ENCODE assay signal across 8 cellular contexts in the genomic region with DNA sequence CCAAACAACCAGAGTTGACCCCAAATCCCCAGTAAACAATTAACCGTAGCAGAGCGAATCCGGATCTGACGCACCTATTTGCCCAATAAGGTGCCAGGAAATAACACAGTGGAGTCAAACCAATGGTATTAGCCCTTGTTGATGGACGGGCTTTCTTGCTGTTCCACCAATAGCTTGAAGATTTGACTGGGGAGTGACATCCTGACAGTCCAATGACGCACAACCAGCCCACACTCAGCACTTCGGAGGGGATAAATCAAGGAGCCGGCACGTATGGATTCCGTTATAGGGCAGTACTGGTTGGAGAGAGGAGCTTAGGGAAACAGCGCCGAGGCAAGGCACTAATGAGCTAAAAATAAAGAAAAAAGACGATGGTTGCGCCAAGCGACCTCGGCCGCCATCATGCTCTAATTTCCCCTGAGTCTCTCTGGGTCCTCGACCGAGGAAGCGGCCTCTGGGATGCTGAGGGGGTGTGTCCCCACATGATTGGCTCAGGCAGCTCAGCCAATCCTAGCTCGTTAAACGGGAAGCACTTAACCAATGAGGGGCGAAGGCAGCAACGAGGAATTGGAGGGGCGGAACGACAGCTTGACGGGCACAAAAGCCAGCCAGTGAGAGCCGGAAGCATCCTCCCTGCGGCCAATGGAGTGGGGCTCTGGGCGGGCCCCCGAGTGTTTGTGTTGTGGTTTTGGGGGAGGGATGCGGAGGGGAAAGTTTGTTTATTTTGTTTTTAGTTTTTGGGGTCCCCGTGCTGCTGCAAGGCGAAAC. TPM values are rescaled to one million over a fixed set of nuclear protein-coding genes. Genes with fewer than 3 reads are reported as not detected.
DNase-seq lines count a peak whose midpoint lies in the region; ATAC-seq and TF ChIP-seq lines count a peak whose summit lies in the region.

No MANE protein-coding gene starts in this region.

- H3K4me3 ChIP-seq in fibroblast of pulmonary artery (replicated peaks; ENCODE audit: low read depth, low read length) = peak overlapping the region; percentile 89

- H3K9me3 ChIP-seq in ES-I3 (ENCODE audit: control insufficient read depth, insufficient read depth, low read length) (no peaks in the 10 kb centered on the region), H9 (ENCODE audit: control insufficient read depth, low read depth, low read length) (no peaks in the 10 kb centered on the region)

- no peaks in the 10 kb centered on the region for H3K36me3 ChIP-seq in ES-I3 (ENCODE audit: insufficient read depth, low read length)

- H2BK5ac ChIP-seq in H9 (ENCODE audit: insufficient read length, low read length) = no peak overlapping the region

- no peak overlapping the region for H3K56ac ChIP-seq in H9 (ENCODE audit: insufficient read length, low read depth, low read length)

- peak overlapping the region; percentile 82 for H2AFZ ChIP-seq in H9 (ENCODE audit: low read length)

- no peak overlapping the region for H2AK5ac ChIP-seq in H9 (ENCODE audit: insufficient read length, low read length)

- H3K9ac ChIP-seq in ES-I3 (ENCODE audit: low read depth, low read length) = peak overlapping the region; percentile 84
- peak overlapping the region; percentile 82 for H3K9ac ChIP-seq in H9 (ENCODE audit: extremely low read depth, insufficient read length, low read length)

- H2BK15ac ChIP-seq in H9 (ENCODE audit: low read depth, low read length) = no peak overlapping the region

- no peak for TF ChIP-seq CTCF in H9 (conservative IDR thresholded peaks at IDR 0.05)
- TF ChIP-seq CTCF in fibroblast of pulmonary artery (IDR thresholded peaks at IDR 0.05; ENCODE audit: low read length, missing control alignments) = no peak
- no peak for TF ChIP-seq CTCF in natural killer cell (IDR thresholded peaks at IDR 0.05)

- peak overlapping the region; percentile 53 for H3K4me2 ChIP-seq in H9 (ENCODE audit: insufficient read depth, insufficient read length, low read length)

- H3K9me3 Mint-ChIP-seq in H9 = no peaks in the 10 kb centered on the region
- no peaks in the 10 kb centered on the region for H3K9me3 Mint-ChIP-seq in natural killer cell

- peak; percentile 78 for TF ChIP-seq POLR2A in Raji (IDR thresholded peaks at IDR 0.05; ENCODE audit: insufficient read depth, low read depth, low read length)

- H3K23me2 ChIP-seq in H9 (ENCODE audit: insufficient read length, low read depth, low read length, poor library complexity, severe bottlenecking) = peaks cover 7% of the 10 kb centered on the region

- H3K4me3 Mint-ChIP-seq in H9 = peak overlapping the region; percentile 88 to 96
- H3K4me3 Mint-ChIP-seq in natural killer cell = peak overlapping the region; percentile 97

- H4K91ac ChIP-seq in H9 (ENCODE audit: insufficient read length, low read depth, low read length) = no peak overlapping the region

- H3K4me1 ChIP-seq in ES-I3 (ENCODE audit: insufficient read depth, low read length) (peaks cover 4% of the 10 kb centered on the region; the same call in 1 of the 2 replicates), H9 (ENCODE audit: insufficient read depth, low read length) (peaks cover 4% of the 10 kb centered on the region; the same call in 1 of the 2 replicates)

- no CpG with 5 or more reads among the region's 34 CpGs for WGBS in H9 (ENCODE audit: extremely low coverage, insufficient read length, low lambda C conversion rate)

- H3K27me3 ChIP-seq in H9 (ENCODE audit: insufficient read depth, low read length) = no peaks in the 10 kb centered on the region

- H3K4me1 Mint-ChIP-seq in H9 (peaks cover 10 to 12% of the 10 kb centered on the region in 2 experiments), natural killer cell (peaks cover 35 to 36% of the 10 kb centered on the region in 2 donors)

- no peak overlapping the region for H2BK20ac ChIP-seq in H9 (ENCODE audit: low read depth, low read length, poor library complexity, severe bottlenecking)

- H4K8ac ChIP-seq in H9 (replicated peaks; ENCODE audit: insufficient read length, low read depth, low read length) = no peak overlapping the region

- H4K20me1 ChIP-seq in H9 (ENCODE audit: control insufficient read depth, insufficient read depth, insufficient read length) = no peaks in the 10 kb centered on the region

- peak overlapping the region; percentile 95 for H3K18ac ChIP-seq in H9 (ENCODE audit: insufficient read length, low read depth, low read length)

- DNase-seq in H9 (peak; percentile 98), M059J (ENCODE audit: low read depth) (peak; percentile 97), fibroblast of pulmonary artery (ENCODE audit: low read depth) (peak; percentile 100), natural killer cell (peak; percentile 98)
- DNase-seq in activated effector memory CD4-positive, alpha-beta T cell treated with anti-CD3 and anti-CD28 coated beads, Interleukin-2, amount 50 U/mL, for 16 hours = peak; percentile 99
- DNase-seq in stimulated activated naive CD4-positive, alpha-beta T cell (lab: John Stamatoyannopoulos, UW) = peak; percentile 97 to 100 (median 98)

- no peak overlapping the region for H3K4ac ChIP-seq in H9 (ENCODE audit: low read depth, low read length)

- intact Hi-C loops in natural killer cell (cut with micrococcal nuclease) = loop anchor here (1.0 to 10.0 kb wide), 6 partner anchors 133 to 869 kb away; a partner anchor contains a TSS

- H3K27me3 Mint-ChIP-seq in H9 (ENCODE audit: low read depth) = peaks cover 36% of the 10 kb centered on the region
- H3K27me3 Mint-ChIP-seq in natural killer cell (ENCODE audit: low read depth in 2 of 2) = peaks cover 9 to 13% of the 10 kb centered on the region in 2 donors

- H3K27ac Mint-ChIP-seq in H9 (peak overlapping the region; percentile 99), natural killer cell (peak overlapping the region; percentile 97 to 99)

- peak overlapping the region; percentile 28 for H3K27ac ChIP-seq in H9 (ENCODE audit: insufficient read length, low read depth, low read length)

- no peak overlapping the region for H4K5ac ChIP-seq in H9 (ENCODE audit: insufficient read length, low read depth, low read length)

- peak overlapping the region; percentile 80 for H3K14ac ChIP-seq in H9 (ENCODE audit: insufficient read depth, low read length)

- H3K36me3 Mint-ChIP-seq in H9 (ENCODE audit: insufficient read depth in 1 of 3, low read depth in 3 of 3) (no peaks in the 10 kb centered on the region; a peak in 1 of 7 replicates), natural killer cell (no peaks in the 10 kb centered on the region)

- no peak overlapping the region for H2BK12ac ChIP-seq in H9 (ENCODE audit: insufficient read length, low read depth, low read length)

- H3T11ph ChIP-seq in H9 (ENCODE audit: low read length) = no peak overlapping the region

- H3K79me2 ChIP-seq in H9 (ENCODE audit: insufficient read depth, low read length) = no peaks in the 10 kb centered on the region

- no peak overlapping the region for H3K23ac ChIP-seq in H9 (ENCODE audit: insufficient read length, low read depth, low read length)

- H2BK120ac ChIP-seq in H9 (ENCODE audit: low read depth, low read length, poor library complexity, severe bottlenecking) = no peak overlapping the region

- ATAC-seq in natural killer cell = peak; percentile 82 to 92 (median 85)

- H3K79me1 ChIP-seq in H9 (ENCODE audit: insufficient read depth, low read depth, low read length, poor library complexity, severe bottlenecking) = no peaks in the 10 kb centered on the region

RNA-seq across cellular contexts. Expression of a gene that starts 49.5 kb away (rescaled TPM):
- 17.4 and 19.6 TPM in 2 replicates for total RNA-seq in H9 (2021)
- total RNA-seq in M059J (2014; rRNA removed; shearing (Covaris generic)) = not detected in 2 replicates
- total RNA-seq in natural killer cell = 1 to 10 TPM in 2 of 3 donors, not detected in 1; 1.0 to 7.5 TPM

Comparison
In these comparisons a context has a peak if more than half of its experiments do, and no peak if none do; other contexts are left out.
1. Peak in every context shown above with its lines: DNase-seq, ATAC-seq, H3K4me3 ChIP-seq and H3K27ac ChIP-seq.